Comparison of ENCODE assay signal across 1 cellular context in the genomic region with DNA sequence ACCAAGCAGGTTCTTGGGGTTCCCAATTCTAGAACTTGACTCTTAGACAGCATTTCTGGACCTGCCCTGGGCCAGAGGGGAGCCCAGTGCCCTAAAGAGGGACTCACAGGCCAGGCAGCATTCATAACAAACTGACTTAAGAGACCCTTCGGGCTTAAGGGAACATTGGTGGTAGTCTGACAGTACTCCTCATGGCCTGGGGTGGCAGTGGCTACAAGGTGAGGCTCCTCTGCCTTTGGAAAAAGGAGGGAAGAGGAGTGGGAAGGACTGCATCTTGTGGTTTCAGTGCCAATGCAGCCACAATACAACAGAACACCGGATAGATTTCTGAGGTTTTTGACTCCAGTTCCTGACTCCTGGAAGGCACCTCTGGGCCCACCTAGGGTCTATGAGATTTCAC.
TF ChIP-seq lines count a peak whose summit lies in the region.

No MANE protein-coding gene starts in this region.

TF ChIP-seq in GM23338, 12 proteins besides CTCF, POLR2A, EP300 and RAD21 (continued from another document):
- TF ChIP-seq, protein P1, sequence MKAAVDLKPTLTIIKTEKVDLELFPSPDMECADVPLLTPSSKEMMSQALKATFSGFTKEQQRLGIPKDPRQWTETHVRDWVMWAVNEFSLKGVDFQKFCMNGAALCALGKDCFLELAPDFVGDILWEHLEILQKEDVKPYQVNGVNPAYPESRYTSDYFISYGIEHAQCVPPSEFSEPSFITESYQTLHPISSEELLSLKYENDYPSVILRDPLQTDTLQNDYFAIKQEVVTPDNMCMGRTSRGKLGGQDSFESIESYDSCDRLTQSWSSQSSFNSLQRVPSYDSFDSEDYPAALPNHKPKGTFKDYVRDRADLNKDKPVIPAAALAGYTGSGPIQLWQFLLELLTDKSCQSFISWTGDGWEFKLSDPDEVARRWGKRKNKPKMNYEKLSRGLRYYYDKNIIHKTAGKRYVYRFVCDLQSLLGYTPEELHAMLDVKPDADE (IDR thresholded peaks at IDR 0.05) = no peak
